In genomic region chr1:173476197-173476663, GRCh38 we compare ENCODE assay signal across 8 cellular contexts. TPM values are rescaled to one million over a fixed set of nuclear protein-coding genes. Genes with fewer than 3 reads are reported as not detected.
DNase-seq lines count a peak whose midpoint lies in the region; ATAC-seq lines count a peak whose summit lies in the region.

No MANE protein-coding gene starts in this region.

- DNase-seq in central memory CD8-positive, alpha-beta T cell (ENCODE audit: low spot score in 2 of 2): no peak
- no peak for DNase-seq in stimulated activated CD4-positive, alpha-beta T cell treated with anti-CD3 and anti-CD28 coated beads, Interleukin-4, amount 100 ng/mL, for 1 hour
- DNase-seq in activated gamma-delta T cell (lab: John Stamatoyannopoulos, UW) (no peak), NCI-H187 (lab: John Stamatoyannopoulos, UW) (no peak), HPDE6-E6E7 (ENCODE audit: extremely low spot score) (no peak)

- whole genome bisulfite sequencing in HUES64: 64% methylated on average over 4 of the region's 5 CpGs

- peaks cover 55% of the 10 kb centered on the region for H3K4me1 Mint-ChIP-seq in central memory CD8-positive, alpha-beta T cell

- H3K4me3 Mint-ChIP-seq in central memory CD8-positive, alpha-beta T cell: peak overlapping the region; percentile 85

- H3K9ac ChIP-seq in HUES64 (ENCODE audit: low read depth, low read length): peak overlapping the region; percentile 76
- peak overlapping the region; percentile 60 for H3K9ac ChIP-seq in muscle layer of colon (ENCODE audit: low read length)

- no peak for ATAC-seq in central memory CD8-positive, alpha-beta T cell (replicated peaks; ENCODE audit: extremely low read depth, poor library complexity, severe bottlenecking)

- peaks cover 15% of the 10 kb centered on the region for H3K36me3 Mint-ChIP-seq in central memory CD8-positive, alpha-beta T cell (ENCODE audit: insufficient read depth)

- no peaks in the 10 kb centered on the region for H3K27me3 ChIP-seq in ACC112 (ENCODE audit: insufficient read depth, low read length)
- H3K27me3 ChIP-seq in HUES64 (ENCODE audit: insufficient read depth, low read length): no peaks in the 10 kb centered on the region
- no peaks in the 10 kb centered on the region for H3K27me3 ChIP-seq in muscle layer of colon (ENCODE audit: control insufficient read depth in 1 of 2, insufficient read depth in 2 of 2, low read length in 2 of 2)

- H3K9me3 Mint-ChIP-seq in central memory CD8-positive, alpha-beta T cell: no peaks in the 10 kb centered on the region

- H3K27ac ChIP-seq in ACC112 (ENCODE audit: low read depth, low read length) (peak overlapping the region; percentile 76), HUES64 (ENCODE audit: low read depth, low read length) (peak overlapping the region; percentile 79; the same call in 1 of the 2 replicates), muscle layer of colon (ENCODE audit: low read depth, low read length) (peak overlapping the region; percentile 88)

- H3K79me2 ChIP-seq in ACC112 (ENCODE audit: control insufficient read depth, insufficient read depth, low read length, unreplicated experiment): peaks cover 68% of the 10 kb centered on the region

- H3K27ac Mint-ChIP-seq in central memory CD8-positive, alpha-beta T cell (ENCODE audit: low read depth): peak overlapping the region; percentile 88

- H3K9me3 ChIP-seq in HUES64 (ENCODE audit: insufficient read depth, low read depth, low read length) (peaks cover 16% of the 10 kb centered on the region), muscle layer of colon (ENCODE audit: low read length) (no peaks in the 10 kb centered on the region)

- H3K36me3 ChIP-seq in ACC112 (ENCODE audit: insufficient read depth, low read length) (peaks cover 23% of the 10 kb centered on the region), HUES64 (ENCODE audit: insufficient read depth, low read length) (peaks cover 38% of the 10 kb centered on the region), muscle layer of colon (ENCODE audit: insufficient read depth, low read length) (peaks cover 11% of the 10 kb centered on the region)

- peaks cover 43% of the 10 kb centered on the region for H3K4me1 ChIP-seq in ACC112 (ENCODE audit: control insufficient read depth, insufficient read depth, low read length, unreplicated experiment)
- H3K4me1 ChIP-seq in HUES64 (ENCODE audit: insufficient read depth, low read length): peaks cover 27% of the 10 kb centered on the region
- peaks cover 35% of the 10 kb centered on the region for H3K4me1 ChIP-seq in muscle layer of colon (ENCODE audit: insufficient read depth, low read length)

- H3K27me3 Mint-ChIP-seq in central memory CD8-positive, alpha-beta T cell: no peaks in the 10 kb centered on the region

- H2AFZ ChIP-seq in ACC112 (ENCODE audit: low read length, unreplicated experiment): peak overlapping the region; percentile 78

- H3K4me3 ChIP-seq in ACC112 (ENCODE audit: low read depth, low read length) (peak overlapping the region; percentile 91), HUES64 (ENCODE audit: low read length) (peak overlapping the region; percentile 83), muscle layer of colon (ENCODE audit: low read depth in 1 of 2, low read length in 2 of 2) (peak overlapping the region; percentile 57 to 82)

RNA-seq across cellular contexts. Expression of gene PRDX6, which starts 0.9 kb away (rescaled TPM):
- 380 TPM for polyA plus RNA-seq in HUES64 (2013, experiment 1 of 2)
- 365 TPM for polyA plus RNA-seq in HUES64 (2013, experiment 2 of 2)
